9 cellular contexts compared by ENCODE assay signal in the genomic region with DNA sequence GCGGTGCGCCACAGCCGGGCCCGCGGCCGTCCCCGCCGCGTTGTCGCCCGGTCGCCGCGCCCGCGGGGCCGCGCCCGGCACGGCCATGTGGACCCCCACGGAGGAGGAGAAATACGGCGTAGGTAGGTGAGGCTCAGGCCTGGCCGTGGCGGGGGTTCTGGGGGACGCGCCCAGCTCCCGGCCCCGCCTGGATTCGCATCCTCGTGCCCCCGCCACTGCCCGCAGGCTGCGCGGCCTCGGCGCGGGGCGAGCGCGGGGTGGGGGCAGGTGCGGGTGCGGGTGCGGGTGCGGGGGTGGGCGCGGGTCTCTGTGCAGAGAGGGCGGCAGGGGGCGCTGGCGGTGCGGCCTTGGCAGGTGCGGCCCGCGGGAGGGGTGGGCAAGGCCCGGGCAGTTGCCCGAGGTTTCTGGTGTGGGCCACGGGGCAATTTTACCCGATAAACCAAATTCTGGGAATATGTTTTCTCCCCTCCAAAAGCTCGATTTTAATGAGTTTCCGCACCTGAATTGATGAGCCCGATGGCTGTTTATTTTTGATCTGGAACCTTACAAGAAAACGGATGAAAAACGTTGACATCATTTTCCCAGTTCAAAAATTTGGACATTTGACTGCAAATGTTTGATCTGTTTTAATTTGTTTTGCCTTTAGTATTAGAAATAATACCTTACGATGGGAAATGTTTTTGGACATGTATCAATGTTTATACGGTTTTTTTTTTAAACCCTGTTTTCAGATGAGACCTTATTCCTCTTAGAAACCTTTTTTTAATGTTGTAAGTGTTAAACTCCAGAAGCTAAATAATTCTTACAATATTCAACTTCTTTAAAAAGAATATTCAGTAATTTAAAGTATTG. TPM values are rescaled to one million over a fixed set of nuclear protein-coding genes. Genes with fewer than 3 reads are reported as not detected.
DNase-seq lines count a peak whose midpoint lies in the region; ATAC-seq and TF ChIP-seq lines count a peak whose summit lies in the region.
"Had no signal": no experiment of that assay in that cellular context is flagged by ENCODE, and none has a peak within 500 bp of the region (broad histone marks: within the 10 kb centered on the region; RNA-seq: fewer than 3 reads in every experiment).

No MANE protein-coding gene starts in this region.

- peaks cover 41 to 43% of the 10 kb centered on the region in 2 experiments for H3K4me1 Mint-ChIP-seq in H9
- peaks cover 15% of the 10 kb centered on the region for H3K4me1 Mint-ChIP-seq in activated naive CD8-positive, alpha-beta T cell treated with anti-CD3 and anti-CD28 coated beads, Interleukin-2, amount 50 U/mL, for 24 hours

- H3K9me3 ChIP-seq in H9 (ENCODE audit: control insufficient read depth, low read depth, low read length) = no peaks in the 10 kb centered on the region
- H3K9me3 ChIP-seq in skeletal muscle satellite cell (replicated peaks; ENCODE audit: low read length) = no peaks in the 10 kb centered on the region

- H3K36me3 ChIP-seq in skeletal muscle satellite cell (ENCODE audit: insufficient read depth, low read length) = no peaks in the 10 kb centered on the region

- H4K91ac ChIP-seq in H9 (ENCODE audit: insufficient read length, low read depth, low read length) = no peak overlapping the region

- H2BK15ac ChIP-seq in H9 (ENCODE audit: low read depth, low read length) = no peak overlapping the region

- H3K9ac ChIP-seq in H9 (ENCODE audit: extremely low read depth, insufficient read length, low read length) (no peak overlapping the region), skeletal muscle satellite cell (ENCODE audit: low read depth, low read length) (peak overlapping the region; percentile 14)

- no peaks in the 10 kb centered on the region for H3K9me3 Mint-ChIP-seq in H9
- H3K9me3 Mint-ChIP-seq in activated naive CD8-positive, alpha-beta T cell treated with anti-CD3 and anti-CD28 coated beads, Interleukin-2, amount 50 U/mL, for 24 hours = no peaks in the 10 kb centered on the region

- no peak overlapping the region for H2AK5ac ChIP-seq in H9 (ENCODE audit: insufficient read length, low read length)

- H2BK12ac ChIP-seq in H9 (ENCODE audit: insufficient read length, low read depth, low read length) = no peak overlapping the region

- no peak overlapping the region for H2BK5ac ChIP-seq in H9 (ENCODE audit: insufficient read length, low read length)

- H3K14ac ChIP-seq in H9 (ENCODE audit: insufficient read depth, low read length) = peak overlapping the region; percentile 83

- H3K36me3 Mint-ChIP-seq in H9 (ENCODE audit: insufficient read depth in 1 of 3, low read depth in 3 of 3) = no peaks in the 10 kb centered on the region; a peak in 2 of 7 replicates
- no peaks in the 10 kb centered on the region for H3K36me3 Mint-ChIP-seq in activated naive CD8-positive, alpha-beta T cell treated with anti-CD3 and anti-CD28 coated beads, Interleukin-2, amount 50 U/mL, for 24 hours (ENCODE audit: low read depth)

- H3K27me3 ChIP-seq in H9 (ENCODE audit: insufficient read depth, low read length) (peaks cover 3% of the 10 kb centered on the region; the same call in 1 of the 2 replicates), skeletal muscle satellite cell (ENCODE audit: control insufficient read depth, insufficient read depth, low read length) (peaks cover 42% of the 10 kb centered on the region)

- ATAC-seq in activated naive CD8-positive, alpha-beta T cell treated with anti-CD3 and anti-CD28 coated beads, Interleukin-2, amount 50 U/mL, for 24 hours = peak; percentile 44
- no peak for ATAC-seq in GM18502 (IDR thresholded peaks at IDR 0.05; ENCODE audit: poor library complexity, unreplicated experiment)

- no CpG with 5 or more reads among the region's 65 CpGs for WGBS in H9 (ENCODE audit: extremely low coverage, insufficient read length, low lambda C conversion rate)

- H2BK120ac ChIP-seq in H9 (ENCODE audit: low read depth, low read length, poor library complexity, severe bottlenecking) = no peak overlapping the region

- H3K4me1 ChIP-seq in H9 (ENCODE audit: insufficient read depth, low read length) = no peaks in the 10 kb centered on the region
- peaks cover 17% of the 10 kb centered on the region for H3K4me1 ChIP-seq in skeletal muscle satellite cell (ENCODE audit: control insufficient read depth, insufficient read depth, low read length)

- H3K18ac ChIP-seq in H9 (ENCODE audit: insufficient read length, low read depth, low read length) = no peak overlapping the region

- no peaks in the 10 kb centered on the region for H3K79me1 ChIP-seq in H9 (ENCODE audit: insufficient read depth, low read depth, low read length, poor library complexity, severe bottlenecking)

- no peaks in the 10 kb centered on the region for H3K79me2 ChIP-seq in H9 (ENCODE audit: insufficient read depth, low read length)

- no peak overlapping the region for H4K5ac ChIP-seq in H9 (ENCODE audit: insufficient read length, low read depth, low read length)

- H3K4me2 ChIP-seq in H9 (ENCODE audit: insufficient read depth, insufficient read length, low read length) (peak overlapping the region; percentile 66), skeletal muscle satellite cell (ENCODE audit: low read length) (peak overlapping the region; percentile 88)

- no peak overlapping the region for H2BK20ac ChIP-seq in H9 (ENCODE audit: low read depth, low read length, poor library complexity, severe bottlenecking)

- H4K8ac ChIP-seq in H9 (replicated peaks; ENCODE audit: insufficient read length, low read depth, low read length) = no peak overlapping the region

- no peaks in the 10 kb centered on the region for H4K20me1 ChIP-seq in H9 (ENCODE audit: control insufficient read depth, insufficient read depth, insufficient read length)

- no peak overlapping the region for H3K23ac ChIP-seq in H9 (ENCODE audit: insufficient read length, low read depth, low read length)

- no peak overlapping the region for H3K4ac ChIP-seq in H9 (ENCODE audit: low read depth, low read length)

- H2AFZ ChIP-seq in H9 (ENCODE audit: low read length) = no peak overlapping the region

- H3K56ac ChIP-seq in H9 (ENCODE audit: insufficient read length, low read depth, low read length) = no peak overlapping the region

- H3K4me3 ChIP-seq in skeletal muscle satellite cell (ENCODE audit: low read length) = peak overlapping the region; percentile 75

- peaks cover 31% of the 10 kb centered on the region for H3K27me3 Mint-ChIP-seq in H9 (ENCODE audit: low read depth)
- peaks cover 43% of the 10 kb centered on the region for H3K27me3 Mint-ChIP-seq in activated naive CD8-positive, alpha-beta T cell treated with anti-CD3 and anti-CD28 coated beads, Interleukin-2, amount 50 U/mL, for 24 hours

- H3K23me2 ChIP-seq in H9 (ENCODE audit: insufficient read length, low read depth, low read length, poor library complexity, severe bottlenecking) = peaks cover 4% of the 10 kb centered on the region

- H3T11ph ChIP-seq in H9 (ENCODE audit: low read length) = no peak overlapping the region

- TF ChIP-seq CTCF in H9 (conservative IDR thresholded peaks at IDR 0.05) = peak; percentile 75

- DNase-seq in 8988T (peak; percentile 67), H9 (peak; percentile 71), SK-N-DZ (ENCODE audit: low spot score) (peak; percentile 32), hippocampal formation (lab: John Stamatoyannopoulos, UW) (peak; percentile 23 to 69), UCSD-AML1 (lab: John Stamatoyannopoulos, UW; ENCODE audit: unreplicated experiment) (no peak)
- peak; percentile 84 for DNase-seq in activated naive CD8-positive, alpha-beta T cell treated with anti-CD3 and anti-CD28 coated beads, Interleukin-2, amount 50 U/mL, for 24 hours

- H3K27ac ChIP-seq in H9 (ENCODE audit: insufficient read length, low read depth, low read length) = no peak overlapping the region

- no peak overlapping the region for H3K27ac Mint-ChIP-seq in H9
- H3K27ac Mint-ChIP-seq in activated naive CD8-positive, alpha-beta T cell treated with anti-CD3 and anti-CD28 coated beads, Interleukin-2, amount 50 U/mL, for 24 hours = peak overlapping the region; percentile 36

- H3K4me3 Mint-ChIP-seq in H9 = peak overlapping the region; percentile 67 to 84
- peak overlapping the region; percentile 77 for H3K4me3 Mint-ChIP-seq in activated naive CD8-positive, alpha-beta T cell treated with anti-CD3 and anti-CD28 coated beads, Interleukin-2, amount 50 U/mL, for 24 hours

RNA-seq across cellular contexts. Expression of gene DOCK3, which starts 0.7 kb away (rescaled TPM):
- 7.0 and 8.3 TPM in 2 replicates for total RNA-seq in H9 (2021)
- polyA plus RNA-seq in SK-N-DZ (2014; cell fraction: cytosol; rRNA removed) = 1.4 and 2.9 TPM in 2 replicates
- polyA plus RNA-seq in SK-N-DZ (2014; cell fraction: nucleus; rRNA removed) = 7.7 and 13.9 TPM in 2 replicates
- total RNA-seq in skeletal muscle satellite cell (2012; rRNA removed) = 0.25 and 0.66 TPM in 2 replicates
- total RNA-seq: lung microvascular endothelial cell had no signal

RNA-seq across cellular contexts. Expression of gene MAPKAPK3, which starts 58.5 kb away (rescaled TPM):
- 57.0 and 57.9 TPM in 2 replicates for total RNA-seq in H9 (2021)
- polyA plus RNA-seq in SK-N-DZ (2014; cell fraction: cytosol; rRNA removed) = 32.9 and 33.0 TPM in 2 replicates
- polyA plus RNA-seq in SK-N-DZ (2014; cell fraction: nucleus; rRNA removed) = 17.7 and 25.3 TPM in 2 replicates
- total RNA-seq in skeletal muscle satellite cell (2012; rRNA removed) = 107 and 123 TPM in 2 replicates
